Comparison of ENCODE assay signal across 12 cellular contexts in the genomic region with DNA sequence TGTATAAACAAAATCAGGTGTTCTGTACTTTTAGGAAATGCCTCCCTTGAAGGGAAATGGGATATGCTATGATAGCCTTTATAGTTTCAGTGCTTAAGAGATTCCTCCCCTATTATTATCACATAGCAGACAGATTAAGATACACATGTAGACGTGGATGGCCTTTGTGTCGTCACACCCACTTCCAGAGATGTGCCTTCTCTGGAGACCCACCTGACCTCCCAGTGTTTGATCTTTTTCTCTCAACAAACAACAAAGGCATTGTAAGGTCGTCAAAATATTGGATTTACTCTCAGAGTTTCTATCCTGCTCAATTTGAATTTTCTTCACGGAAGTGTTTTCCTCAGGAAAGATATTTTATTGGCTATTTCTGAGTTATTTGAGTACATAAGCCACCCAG. TPM values are rescaled to one million over a fixed set of nuclear protein-coding genes. Genes with fewer than 3 reads are reported as not detected.
A peak's percentile ranks its signal among the peaks of the same experiment; 100 is the strongest.
DNase-seq lines count a peak whose midpoint lies in the region; ATAC-seq and TF ChIP-seq lines count a peak whose summit lies in the region.
"Had no signal": no experiment of that assay in that cellular context is flagged by ENCODE, and none has a peak within 500 bp of the region (broad histone marks: within the 10 kb centered on the region; RNA-seq: fewer than 3 reads in every experiment).

No MANE protein-coding gene starts in this region.

- H3K4me3 Mint-ChIP-seq in activated naive CD8-positive, alpha-beta T cell treated with anti-CD3 and anti-CD28 coated beads for 36 hours: peak overlapping the region; percentile 73
- peak overlapping the region; percentile 87 for H3K4me3 Mint-ChIP-seq in natural killer cell
- H3K4me3 Mint-ChIP-seq: nephron had no signal

- intact Hi-C loops in natural killer cell (cut with micrococcal nuclease): no loop called here

- H3K4me2 ChIP-seq in Loucy (ENCODE audit: low read depth, low read length, poor library complexity, severe bottlenecking): peak overlapping the region; percentile 85

- H3K9me2 ChIP-seq in Loucy (replicated peaks; ENCODE audit: low read depth, low read length): no peaks in the 10 kb centered on the region

- peak overlapping the region; percentile 94 for H3K27ac Mint-ChIP-seq in activated naive CD8-positive, alpha-beta T cell treated with anti-CD3 and anti-CD28 coated beads for 36 hours
- peak overlapping the region; percentile 91 to 95 for H3K27ac Mint-ChIP-seq in natural killer cell
- H3K27ac Mint-ChIP-seq: nephron had no signal

- TF ChIP-seq CTCF in Loucy (conservative IDR thresholded peaks at IDR 0.05; ENCODE audit: low read length) (no peak; the same call in 1 of the 2 replicates), natural killer cell (IDR thresholded peaks at IDR 0.05) (no peak)

- ATAC-seq in natural killer cell (no peak), GM18868 (IDR thresholded peaks at IDR 0.05; ENCODE audit: unreplicated experiment) (no peak), HG02623 (IDR thresholded peaks at IDR 0.05; ENCODE audit: unreplicated experiment) (no peak)
- ATAC-seq: gastroesophageal sphincter had no signal

- H3K27me3 Mint-ChIP-seq in activated naive CD8-positive, alpha-beta T cell treated with anti-CD3 and anti-CD28 coated beads for 36 hours: no peaks in the 10 kb centered on the region
- H3K27me3 Mint-ChIP-seq in natural killer cell (ENCODE audit: low read depth in 2 of 2): no peaks in the 10 kb centered on the region

- no peaks in the 10 kb centered on the region for H4K20me1 ChIP-seq in Loucy (ENCODE audit: insufficient read depth, low read length, poor library complexity, severe bottlenecking)

- H3F3A ChIP-seq in Loucy (ENCODE audit: low read depth): no peaks in the 10 kb centered on the region

- peak overlapping the region; percentile 72 for H3K4me3 ChIP-seq in Loucy (ENCODE audit: low read length, poor library complexity, severe bottlenecking)
- H3K4me3 ChIP-seq: gastroesophageal sphincter had no signal

- peaks cover 6% of the 10 kb centered on the region; the same call in 1 of the 2 replicates for H3K9me3 ChIP-seq in Loucy (ENCODE audit: insufficient read depth, low read depth, low read length)
- H3K9me3 ChIP-seq: gastroesophageal sphincter had no signal

- peaks cover 25% of the 10 kb centered on the region for H3K9me3 Mint-ChIP-seq in activated naive CD8-positive, alpha-beta T cell treated with anti-CD3 and anti-CD28 coated beads for 36 hours
- peaks cover 0 to 2% of the 10 kb centered on the region in 2 donors for H3K9me3 Mint-ChIP-seq in natural killer cell

- H3K79me2 ChIP-seq in Loucy (ENCODE audit: insufficient read depth, low read length): no peaks in the 10 kb centered on the region

- DNase-seq in NCI-H748 (lab: John Stamatoyannopoulos, UW; ENCODE audit: unreplicated experiment) (peak; percentile 32), NCI-H748 treated with DMSO at 0.1 percent for 48 hours (lab: John Stamatoyannopoulos, UW) (no peak), natural killer cell (no peak), NCI-H524 treated with DMSO at 0.1 percent for 48 hours (lab: John Stamatoyannopoulos, UW) (no peak)
- no peak for DNase-seq in activated naive CD8-positive, alpha-beta T cell treated with anti-CD3 and anti-CD28 coated beads for 36 hours
- DNase-seq: kidney, trophoblast cell had no signal

- peak overlapping the region; percentile 37 for H2AFZ ChIP-seq in Loucy (ENCODE audit: low read length)

- H3K36me3 ChIP-seq in Loucy (ENCODE audit: insufficient read depth, low read length): no peaks in the 10 kb centered on the region
- H3K36me3 ChIP-seq: gastroesophageal sphincter had no signal

- peak overlapping the region; percentile 74 for H3K9ac ChIP-seq in Loucy (ENCODE audit: low read depth, low read length, poor library complexity, severe bottlenecking)

- H3K36me3 Mint-ChIP-seq in activated naive CD8-positive, alpha-beta T cell treated with anti-CD3 and anti-CD28 coated beads for 36 hours: peaks cover 22% of the 10 kb centered on the region
- no peaks in the 10 kb centered on the region for H3K36me3 Mint-ChIP-seq in natural killer cell

- H3K4me1 ChIP-seq in Loucy (ENCODE audit: insufficient read depth, low read length, poor library complexity, severe bottlenecking): peaks cover 53% of the 10 kb centered on the region
- H3K4me1 ChIP-seq: gastroesophageal sphincter had no signal

- H3K27me3 ChIP-seq in Loucy (ENCODE audit: insufficient read depth, low read length, poor library complexity, severe bottlenecking): no peaks in the 10 kb centered on the region
- H3K27me3 ChIP-seq: gastroesophageal sphincter had no signal

- H3K4me1 Mint-ChIP-seq in activated naive CD8-positive, alpha-beta T cell treated with anti-CD3 and anti-CD28 coated beads for 36 hours: peaks cover 54% of the 10 kb centered on the region
- peaks cover 59 to 62% of the 10 kb centered on the region in 2 donors for H3K4me1 Mint-ChIP-seq in natural killer cell
- H3K4me1 Mint-ChIP-seq: nephron had no signal

RNA-seq across cellular contexts. Expression of a gene that starts 25.7 kb away (rescaled TPM):
- total RNA-seq in activated naive CD8-positive, alpha-beta T cell treated with anti-CD3 and anti-CD28 coated beads for 36 hours: 10 to 100 TPM; 40.9 to 41.9 TPM
- total RNA-seq in natural killer cell: 10 to 100 TPM; 54.5 to 64.5 (median 63.7) TPM
